23 cellular contexts compared by ENCODE assay signal in genomic region chr15:67716171-67716570, GRCh38.
"Had no signal": no experiment of that assay in that cellular context is flagged by ENCODE, and none has a peak within 500 bp of the region (broad histone marks: within the 10 kb centered on the region; RNA-seq: fewer than 3 reads in every experiment).

No MANE protein-coding gene starts in this region.

- H3K27me3 ChIP-seq: left lung, ovary, right atrium auricular region, right lobe of liver, stomach, tibial artery, uterus had no signal

- H3K4me2 ChIP-seq: smooth muscle cell had no signal

- H3K9me3 ChIP-seq: left lung, lower lobe of right lung, ovary, right atrium auricular region, right lobe of liver, stomach, thoracic aorta, tibial artery, uterus had no signal

- H3K4me3 ChIP-seq: left lung, lower lobe of right lung, ovary, right atrium auricular region, right lobe of liver, smooth muscle cell, stomach, thoracic aorta, tibial artery, uterus had no signal

- ATAC-seq: left colon; lower lobe of right lung; naive thymus-derived CD8-positive, alpha-beta T cell; right lobe of liver; stimulated activated naive B cell treated with anti-CD40 and anti-IgM and Interleukin-4, amounts not matched to agents 10 μg/mL and 1 μg/mL and 100 μg/mL, for 72 hours; stimulated activated naive CD8-positive, alpha-beta T cell treated with anti-CD3 and anti-CD28 coated beads, Interleukin-15, Interleukin-2, amounts not matched to agents 100 U/mL and 50 U/mL, for 24 hours had no signal

- DNase-seq: immature natural killer cell; kidney; left colon; left lung; lower lobe of right lung; mammary epithelial cell; naive thymus-derived CD8-positive, alpha-beta T cell; ovary; right lobe of liver; stimulated activated CD4-positive, alpha-beta T cell treated with anti-CD3 and anti-CD28 coated beads, Interleukin-1b, Interleukin-23, amount 100 ng/mL, for 48 hours; stimulated activated CD4-positive, alpha-beta T cell treated with anti-CD3 and anti-CD28 coated beads, Interleukin-2, amount 100 ng/mL, for 48 hours; stimulated activated CD4-positive, alpha-beta T cell treated with anti-CD3 and anti-CD28 coated beads, Interleukin-4, amount 100 ng/mL, for 4 hours; stimulated activated CD8-positive, alpha-beta memory T cell treated with anti-CD3 and anti-CD28 coated beads, Interleukin-4, amount 100 ng/mL, for 48 hours; stimulated activated naive B cell treated with anti-CD40 and anti-IgM and Interleukin-4, amounts not matched to agents 10 μg/mL and 1 μg/mL and 100 μg/mL, for 72 hours; stimulated activated naive CD8-positive, alpha-beta T cell treated with anti-CD3 and anti-CD28 coated beads, Interleukin-15, Interleukin-2, amounts not matched to agents 100 U/mL and 50 U/mL, for 24 hours; stomach; tibial artery; trophoblast cell; uterus had no signal

- H3K27ac Mint-ChIP-seq: stimulated activated naive B cell treated with anti-CD40 and anti-IgM and Interleukin-4, amounts not matched to agents 10 μg/mL and 1 μg/mL and 100 μg/mL, for 72 hours had no signal

- H3K36me3 ChIP-seq: left lung, lower lobe of right lung, ovary, right lobe of liver, thoracic aorta, uterus had no signal

- H3K4me3 Mint-ChIP-seq: immature natural killer cell; naive thymus-derived CD8-positive, alpha-beta T cell; stimulated activated naive B cell treated with anti-CD40 and anti-IgM and Interleukin-4, amounts not matched to agents 10 μg/mL and 1 μg/mL and 100 μg/mL, for 72 hours had no signal

- H3K9me3 Mint-ChIP-seq: immature natural killer cell; naive thymus-derived CD8-positive, alpha-beta T cell; stimulated activated naive B cell treated with anti-CD40 and anti-IgM and Interleukin-4, amounts not matched to agents 10 μg/mL and 1 μg/mL and 100 μg/mL, for 72 hours had no signal

- H3K27ac ChIP-seq: left lung, lower lobe of right lung, ovary, right atrium auricular region, right lobe of liver, thoracic aorta, tibial artery, uterus had no signal

- H3K27me3 Mint-ChIP-seq: naive thymus-derived CD8-positive, alpha-beta T cell; progenitor cell of endocrine pancreas; stimulated activated naive B cell treated with anti-CD40 and anti-IgM and Interleukin-4, amounts not matched to agents 10 μg/mL and 1 μg/mL and 100 μg/mL, for 72 hours had no signal

- H3K4me1 ChIP-seq: left lung, lower lobe of right lung, right atrium auricular region, right lobe of liver, tibial artery, uterus had no signal
